14 cellular contexts compared by ENCODE assay signal in the genomic region with DNA sequence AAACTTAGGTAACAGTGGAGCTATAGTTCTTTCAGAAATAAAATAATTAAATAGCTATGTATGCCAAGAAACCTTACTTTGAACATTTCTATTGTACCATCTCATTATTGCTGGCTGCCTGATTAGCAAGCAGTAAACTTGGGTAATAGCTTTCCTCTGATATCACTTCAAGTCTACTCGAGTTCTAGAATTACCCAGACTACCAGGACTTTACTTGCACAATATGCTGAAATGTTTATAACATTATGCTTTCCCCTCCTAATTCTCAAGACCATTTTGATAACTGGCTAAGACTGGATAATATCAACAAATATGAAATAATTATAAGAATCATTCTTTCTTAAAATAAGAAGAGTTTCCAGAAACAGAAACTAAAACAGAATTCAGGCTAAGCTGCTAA.
A peak's percentile ranks its signal among the peaks of the same experiment; 100 is the strongest.
DNase-seq lines count a peak whose midpoint lies in the region; ATAC-seq, FAIRE-seq and TF ChIP-seq lines count a peak whose summit lies in the region.
"Had no signal": no experiment of that assay in that cellular context is flagged by ENCODE, and none has a peak within 500 bp of the region (broad histone marks: within the 10 kb centered on the region; RNA-seq: fewer than 3 reads in every experiment).

No MANE protein-coding gene starts in this region.

- no peak overlapping the region for H3K27ac Mint-ChIP-seq in activated CD4-positive, alpha-beta T cell treated with anti-CD3 and anti-CD28 coated beads for 36 hours
- H3K27ac Mint-ChIP-seq in type B pancreatic cell: no peak overlapping the region
- H3K27ac Mint-ChIP-seq: activated CD8-positive, alpha-beta T cell treated with anti-CD3 and anti-CD28 coated beads for 36 hours had no signal

- H3K36me3 ChIP-seq in gastroesophageal sphincter: no peaks in the 10 kb centered on the region
- H3K36me3 ChIP-seq in pancreas: no peaks in the 10 kb centered on the region
- H3K36me3 ChIP-seq in tibial artery: no peaks in the 10 kb centered on the region

- intact Hi-C loops in pancreas (cut with DNase I): no loop called here
- intact Hi-C loops in activated CD4-positive, alpha-beta T cell treated with anti-CD3 and anti-CD28 coated beads for 36 hours (cut with DNase I, micrococcal nuclease): no loop called here
- intact Hi-C loops in tibial artery (cut with DNase I; ENCODE audit: low total_unique reads): no loop called here

- H3K27me3 Mint-ChIP-seq in activated CD4-positive, alpha-beta T cell treated with anti-CD3 and anti-CD28 coated beads for 36 hours: peaks cover 2% of the 10 kb centered on the region
- no peaks in the 10 kb centered on the region for H3K27me3 Mint-ChIP-seq in type B pancreatic cell

- H3K4me3 Mint-ChIP-seq in activated CD4-positive, alpha-beta T cell treated with anti-CD3 and anti-CD28 coated beads for 36 hours: no peak overlapping the region
- no peak overlapping the region for H3K4me3 Mint-ChIP-seq in type B pancreatic cell
- H3K4me3 Mint-ChIP-seq: activated CD8-positive, alpha-beta T cell treated with anti-CD3 and anti-CD28 coated beads for 36 hours had no signal

- ATAC-seq in gastroesophageal sphincter (peak; percentile 66), pancreas (peak in 1 of 4 donors; percentile 27)
- no peak for ATAC-seq in activated CD4-positive, alpha-beta T cell treated with anti-CD3 and anti-CD28 coated beads for 36 hours
- ATAC-seq: activated CD8-positive, alpha-beta T cell treated with anti-CD3 and anti-CD28 coated beads for 36 hours had no signal

- no peaks in the 10 kb centered on the region for H3K27me3 ChIP-seq in gastroesophageal sphincter
- no peaks in the 10 kb centered on the region for H3K27me3 ChIP-seq in pancreas
- H3K27me3 ChIP-seq in tibial artery: no peaks in the 10 kb centered on the region
- H3K27me3 ChIP-seq: testis had no signal

- peaks cover 1% of the 10 kb centered on the region for H3K9me3 Mint-ChIP-seq in activated CD4-positive, alpha-beta T cell treated with anti-CD3 and anti-CD28 coated beads for 36 hours (ENCODE audit: low read depth)
- H3K9me3 Mint-ChIP-seq in type B pancreatic cell: peaks cover 10% of the 10 kb centered on the region

- TF ChIP-seq CTCF in astrocyte of the spinal cord (IDR thresholded peaks at IDR 0.05; ENCODE audit: low read depth, low read length) (no peak), gastroesophageal sphincter (IDR thresholded peaks at IDR 0.05) (no peak), pancreas (IDR thresholded peaks at IDR 0.05) (no peak), tibial artery (IDR thresholded peaks at IDR 0.05) (no peak), type B pancreatic cell (conservative IDR thresholded peaks at IDR 0.05) (no peak)

- H3K4me1 Mint-ChIP-seq in activated CD4-positive, alpha-beta T cell treated with anti-CD3 and anti-CD28 coated beads for 36 hours: peaks cover 43% of the 10 kb centered on the region
- H3K4me1 Mint-ChIP-seq in type B pancreatic cell (ENCODE audit: unreplicated experiment): peaks cover 36% of the 10 kb centered on the region

- no peak overlapping the region for H3K4me3 ChIP-seq in astrocyte of the spinal cord (ENCODE audit: low read depth, low read length)
- peak overlapping the region in 1 of 2 donors; percentile 10 for H3K4me3 ChIP-seq in gastroesophageal sphincter
- no peak overlapping the region for H3K4me3 ChIP-seq in pancreas
- H3K4me3 ChIP-seq in tibial artery: no peak overlapping the region
- H3K4me3 ChIP-seq: testis had no signal

- FAIRE-seq in pancreas (lab: Jason Lieb, UNC): peak; percentile 34
- FAIRE-seq: astrocyte had no signal

- WGBS in gastroesophageal sphincter (ENCODE audit: low coverage in 1 of 2), 2 donors: 18 to 29% methylated on average over 1 of the region's 1 CpG
- 61 to 74% methylated on average over 1 of the region's 1 CpG for WGBS in pancreas, 2 donors

- peak; percentile 8 for DNase-seq in AG08395 (ENCODE audit: low spot score)
- peak; percentile 14 for DNase-seq in astrocyte of the spinal cord (ENCODE audit: low read depth, low spot score)
- DNase-seq in pancreas: no peak
- DNase-seq in epidermal melanocyte (ENCODE audit: insufficient read length, low spot score): no peak
- DNase-seq in activated CD4-positive, alpha-beta T cell treated with anti-CD3 and anti-CD28 coated beads for 36 hours: no peak
- DNase-seq in tibial artery: no peak
- DNase-seq in type B pancreatic cell (ENCODE audit: extremely low spot score, unreplicated experiment): no peak
- DNase-seq: activated CD8-positive, alpha-beta T cell treated with anti-CD3 and anti-CD28 coated beads for 36 hours; activated gamma-delta T cell; SK-N-SH; stimulated activated CD4-positive, alpha-beta T cell treated with anti-CD3 and anti-CD28 coated beads, Interleukin-1b, Interleukin-23, amount 100 ng/mL, for 48 hours; testis had no signal

- no peak for TF ChIP-seq EP300 in gastroesophageal sphincter (IDR thresholded peaks at IDR 0.05)

- POLR2A ChIA-PET in activated CD4-positive, alpha-beta T cell treated with anti-CD3 and anti-CD28 coated beads for 36 hours (lab: Charles Lee): no interaction called here

- H3K4me1 ChIP-seq in gastroesophageal sphincter (peaks cover 5 to 51% (median 9%) of the 10 kb centered on the region in 3 donors), pancreas (no peaks in the 10 kb centered on the region), tibial artery (no peaks in the 10 kb centered on the region)
- H3K4me1 ChIP-seq: testis had no signal

- H3K27ac ChIP-seq in gastroesophageal sphincter (peak overlapping the region in 3 of 4 donors; percentile 51 to 57 (median 53)), pancreas (no peak overlapping the region), tibial artery (no peak overlapping the region)
- H3K27ac ChIP-seq: testis had no signal

- CTCF ChIA-PET in activated CD4-positive, alpha-beta T cell treated with anti-CD3 and anti-CD28 coated beads for 36 hours (lab: Charles Lee): interaction anchor here (0.9 to 2.7 kb wide), 8 partner anchors 9 to 209 kb away, joined by 3 to 13 read pairs (median 4); no protein-coding TSS in a partner anchor

- H3K9me3 ChIP-seq in gastroesophageal sphincter (no peaks in the 10 kb centered on the region), pancreas (no peaks in the 10 kb centered on the region), tibial artery (no peaks in the 10 kb centered on the region)
- H3K9me3 ChIP-seq: SK-N-SH, testis had no signal

- in situ Hi-C loops in astrocyte of the spinal cord (cut with HindIII; ENCODE audit: low sequenced_read_pairs): no loop called here

- no peaks in the 10 kb centered on the region for H3K36me3 Mint-ChIP-seq in activated CD4-positive, alpha-beta T cell treated with anti-CD3 and anti-CD28 coated beads for 36 hours (ENCODE audit: low read depth)
- H3K36me3 Mint-ChIP-seq in type B pancreatic cell: peaks cover 18% of the 10 kb centered on the region

- no peak for TF ChIP-seq POLR2A in gastroesophageal sphincter (IDR thresholded peaks at IDR 0.05)

Comparison
In these comparisons a context has a peak if more than half of its experiments do, and no peak if none do; other contexts are left out.
1. DNase-seq: peak in AG08395 (single experiment) and astrocyte of the spinal cord (single experiment); none in pancreas (0 of 6), epidermal melanocyte (single experiment), activated CD4-positive, alpha-beta T cell treated with anti-CD3 and anti-CD28 coated beads for 36 hours (single experiment), tibial artery (0 of 2) and type B pancreatic cell (single experiment).
2. H3K27ac ChIP-seq: peak in gastroesophageal sphincter (3 of 4); none in pancreas (0 of 4) and tibial artery (0 of 2).